In genomic region chr17:70405492-70406220, GRCh38 we compare ENCODE assay signal across 10 cellular contexts.
DNase-seq lines count a peak whose midpoint lies in the region; ATAC-seq, FAIRE-seq and TF ChIP-seq lines count a peak whose summit lies in the region.
"Had no signal": no experiment of that assay in that cellular context is flagged by ENCODE, and none has a peak within 500 bp of the region (broad histone marks: within the 10 kb centered on the region; RNA-seq: fewer than 3 reads in every experiment).

No MANE protein-coding gene starts in this region.

- no peaks in the 10 kb centered on the region for H3K36me3 Mint-ChIP-seq in Caco-2 (ENCODE audit: insufficient read depth, unreplicated experiment)

- H3K4me3 ChIP-seq in Caco-2 (ENCODE audit: low read depth, low read length) = no peak overlapping the region

- H3K4me3 Mint-ChIP-seq in Caco-2 (ENCODE audit: unreplicated experiment) = no peak overlapping the region

- TF ChIP-seq CTCF in Caco-2 (IDR thresholded peaks at IDR 0.05; ENCODE audit: insufficient read depth in 1 of 2, low read depth in 1 of 2, low read length in 1 of 2, severe bottlenecking in 1 of 2, unreplicated experiment in 1 of 2) = no peak

- H3K4me1 Mint-ChIP-seq in Caco-2 (ENCODE audit: low read depth, unreplicated experiment) = peaks cover 5% of the 10 kb centered on the region

- peak; percentile 99 for FAIRE-seq in RCC 7860 (lab: Jason Lieb, UNC)
- FAIRE-seq: GM12892 had no signal

- H3K27me3 Mint-ChIP-seq in Caco-2 (ENCODE audit: insufficient read depth, unreplicated experiment) = no peaks in the 10 kb centered on the region

- intact Hi-C loops in Caco-2 (cut with micrococcal nuclease; ENCODE audit: unreplicated experiment) = no loop called here

- H3K27me3 ChIP-seq in Caco-2 (replicated peaks; ENCODE audit: control insufficient read depth, insufficient read depth, low read length) = no peaks in the 10 kb centered on the region

- peaks cover 13% of the 10 kb centered on the region for H3K4me1 ChIP-seq in Caco-2

- H3K9me3 ChIP-seq in Caco-2 = no peaks in the 10 kb centered on the region

- peak; percentile 78 for DNase-seq in COLO829 (ENCODE audit: low spot score)
- peak; percentile 94 for DNase-seq in RCC 7860 (ENCODE audit: low spot score)
- DNase-seq in islet precursor cell = peak; percentile 51
- DNase-seq in GOT3 (lab: John Stamatoyannopoulos, UW) = no peak
- DNase-seq in NCI-H510A treated with DMSO at 0.1 percent for 48 hours (lab: John Stamatoyannopoulos, UW) = no peak
- DNase-seq in Caco-2 = no peak
- DNase-seq: SHP77 treated with DMSO at 0.1 percent for 48 hours had no signal

- H3K36me3 ChIP-seq in Caco-2 (ENCODE audit: control insufficient read depth, insufficient read depth, low read length) = no peaks in the 10 kb centered on the region

- peak; percentile 85 for ATAC-seq in HG02759 (IDR thresholded peaks at IDR 0.05; ENCODE audit: unreplicated experiment)
- no peak for ATAC-seq in HG03571 (IDR thresholded peaks at IDR 0.05; ENCODE audit: unreplicated experiment)

- CTCF ChIA-PET in Caco-2 (lab: Charles Lee) = interaction anchor here (0.6 kb wide), 1 partner anchor 266 kb away, joined by 3 read pairs; no protein-coding TSS in a partner anchor

- POLR2A ChIA-PET in Caco-2 (lab: Charles Lee) = no interaction called here

- no TSS peak for BruUV-seq in Caco-2 (replicated peaks; lab: Mats Ljungman, UMichigan)

- H3K9me3 Mint-ChIP-seq in Caco-2 (ENCODE audit: unreplicated experiment) = no peaks in the 10 kb centered on the region

- H3K27ac Mint-ChIP-seq in Caco-2 (ENCODE audit: unreplicated experiment) = no peak overlapping the region

Comparison
In these comparisons a context has a peak if more than half of its experiments do, and no peak if none do; other contexts are left out.
1. DNase-seq: peak in COLO829 (single experiment), RCC 7860 (single experiment) and islet precursor cell (single experiment); none in GOT3 (single experiment), NCI-H510A treated with DMSO at 0.1 percent for 48 hours (single experiment) and Caco-2 (0 of 2).